8 cellular contexts compared by ENCODE assay signal in the genomic region with DNA sequence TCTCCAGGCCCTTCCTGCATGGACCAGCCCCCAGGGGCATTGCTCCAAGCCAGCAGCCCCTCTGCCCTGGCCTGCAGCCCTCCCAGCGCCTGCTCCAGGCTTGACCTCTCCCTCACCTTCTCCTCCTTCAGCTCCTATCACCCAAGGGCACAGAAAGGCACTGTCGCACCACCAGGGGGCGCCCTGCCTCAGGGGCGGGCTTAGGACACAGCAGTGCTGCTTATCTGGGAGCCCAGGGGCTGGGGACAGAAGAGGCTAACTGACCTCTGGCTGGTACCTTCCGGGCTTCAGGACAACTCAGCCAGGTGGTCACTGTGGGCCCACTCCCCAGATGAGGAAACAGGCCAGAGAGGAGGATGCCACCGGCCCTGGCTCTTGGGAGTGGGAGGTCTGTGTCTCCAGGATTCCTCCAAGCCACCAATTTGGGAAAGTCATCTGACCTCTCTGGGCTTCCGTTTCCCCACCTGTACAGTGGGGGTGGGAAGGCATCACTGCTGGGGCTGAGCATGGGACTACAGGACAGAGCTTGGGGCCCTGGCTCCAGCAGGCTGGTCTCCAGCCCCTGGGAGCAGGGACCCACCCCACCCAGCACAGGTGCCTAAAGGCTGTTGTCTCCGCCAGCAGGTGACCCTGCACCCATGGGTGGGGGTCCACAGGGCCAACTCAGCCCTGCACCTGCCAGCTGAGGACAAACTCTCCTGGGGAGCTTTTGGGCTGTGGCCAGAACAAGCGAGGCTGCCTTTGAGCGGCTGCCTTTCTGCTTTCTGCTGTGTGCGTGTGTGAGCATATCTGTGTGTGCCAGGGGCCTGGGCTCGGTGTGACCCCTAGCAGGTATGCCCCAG. TPM values are rescaled to one million over a fixed set of nuclear protein-coding genes. Genes with fewer than 3 reads are reported as not detected.
A peak's percentile ranks its signal among the peaks of the same experiment; 100 is the strongest.
DNase-seq lines count a peak whose midpoint lies in the region; ATAC-seq and TF ChIP-seq lines count a peak whose summit lies in the region.

No MANE protein-coding gene starts in this region.

- no peaks in the 10 kb centered on the region for H3K27me3 ChIP-seq in upper lobe of right lung

- no peaks in the 10 kb centered on the region for H3K9me3 ChIP-seq in upper lobe of right lung

- peaks cover 16% of the 10 kb centered on the region for H3K4me1 Mint-ChIP-seq in T-helper 1 cell treated with Interleukin-12 subunit alpha and Interleukin-12 subunit beta and Interleukin-4 antibody, amounts not matched to agents 30 μg/mL and 1 μg/mL, for 36 hours (ENCODE audit: low read depth)
- peaks cover 29% of the 10 kb centered on the region for H3K4me1 Mint-ChIP-seq in activated naive CD8-positive, alpha-beta T cell treated with anti-CD3 and anti-CD28 coated beads, Interleukin-2, amount 50 U/mL, for 24 hours

- DNase-seq in AG08396 (ENCODE audit: low spot score) (peak; percentile 85), NCI-H1436 treated with DMSO at 0.1 percent for 48 hours (lab: John Stamatoyannopoulos, UW) (peak; percentile 37), cardiac septum (ENCODE audit: low spot score) (peak; percentile 94), posterior vena cava (ENCODE audit: low spot score) (peak; percentile 95), upper lobe of right lung (peak; percentile 95)
- peak; percentile 95 for DNase-seq in activated naive CD8-positive, alpha-beta T cell treated with anti-CD3 and anti-CD28 coated beads, Interleukin-2, amount 50 U/mL, for 24 hours

- H3K36me3 Mint-ChIP-seq in T-helper 1 cell treated with Interleukin-12 subunit alpha and Interleukin-12 subunit beta and Interleukin-4 antibody, amounts not matched to agents 30 μg/mL and 1 μg/mL, for 36 hours (ENCODE audit: low read depth), result no peaks in the 10 kb centered on the region
- H3K36me3 Mint-ChIP-seq in activated naive CD8-positive, alpha-beta T cell treated with anti-CD3 and anti-CD28 coated beads, Interleukin-2, amount 50 U/mL, for 24 hours (ENCODE audit: low read depth), result no peaks in the 10 kb centered on the region

- peak overlapping the region; percentile 55 for H3K27ac Mint-ChIP-seq in T-helper 1 cell treated with Interleukin-12 subunit alpha and Interleukin-12 subunit beta and Interleukin-4 antibody, amounts not matched to agents 30 μg/mL and 1 μg/mL, for 36 hours
- no peak overlapping the region for H3K27ac Mint-ChIP-seq in activated naive CD8-positive, alpha-beta T cell treated with anti-CD3 and anti-CD28 coated beads, Interleukin-2, amount 50 U/mL, for 24 hours

- peak overlapping the region; percentile 87 for H3K27ac ChIP-seq in upper lobe of right lung

- peaks cover 54% of the 10 kb centered on the region for H3K4me1 ChIP-seq in upper lobe of right lung

- TF ChIP-seq CTCF in upper lobe of right lung (IDR thresholded peaks at IDR 0.05), result peak; percentile 98

- peak; percentile 38 for ATAC-seq in GM19467 (IDR thresholded peaks at IDR 0.05; ENCODE audit: unreplicated experiment)
- ATAC-seq in activated naive CD8-positive, alpha-beta T cell treated with anti-CD3 and anti-CD28 coated beads, Interleukin-2, amount 50 U/mL, for 24 hours, result peak; percentile 48
- peak; percentile 52 for ATAC-seq in upper lobe of right lung

- no peak overlapping the region for H3K4me3 ChIP-seq in upper lobe of right lung

- no peaks in the 10 kb centered on the region for H3K36me3 ChIP-seq in upper lobe of right lung

- peaks cover 15% of the 10 kb centered on the region for H3K27me3 Mint-ChIP-seq in T-helper 1 cell treated with Interleukin-12 subunit alpha and Interleukin-12 subunit beta and Interleukin-4 antibody, amounts not matched to agents 30 μg/mL and 1 μg/mL, for 36 hours (ENCODE audit: low read depth)
- peaks cover 3% of the 10 kb centered on the region for H3K27me3 Mint-ChIP-seq in activated naive CD8-positive, alpha-beta T cell treated with anti-CD3 and anti-CD28 coated beads, Interleukin-2, amount 50 U/mL, for 24 hours

- H3K9me3 Mint-ChIP-seq in T-helper 1 cell treated with Interleukin-12 subunit alpha and Interleukin-12 subunit beta and Interleukin-4 antibody, amounts not matched to agents 30 μg/mL and 1 μg/mL, for 36 hours, result no peaks in the 10 kb centered on the region
- H3K9me3 Mint-ChIP-seq in activated naive CD8-positive, alpha-beta T cell treated with anti-CD3 and anti-CD28 coated beads, Interleukin-2, amount 50 U/mL, for 24 hours, result no peaks in the 10 kb centered on the region

- peak overlapping the region; percentile 6 for H3K4me3 Mint-ChIP-seq in T-helper 1 cell treated with Interleukin-12 subunit alpha and Interleukin-12 subunit beta and Interleukin-4 antibody, amounts not matched to agents 30 μg/mL and 1 μg/mL, for 36 hours
- no peak overlapping the region for H3K4me3 Mint-ChIP-seq in activated naive CD8-positive, alpha-beta T cell treated with anti-CD3 and anti-CD28 coated beads, Interleukin-2, amount 50 U/mL, for 24 hours

- intact Hi-C loops in cardiac septum (cut with DNase I), result loop anchor here (5.0 kb wide), 5 partner anchors 77 to 382 kb away; partner anchors contain the start of genes CRIP2, JAG2 and NUDT14
- intact Hi-C loops in posterior vena cava (cut with DNase I), result loop anchor here (5.0 to 10.0 kb wide), 2 partner anchors 194 to 262 kb away; no protein-coding TSS in a partner anchor
- intact Hi-C loops in upper lobe of right lung (cut with DNase I), result loop anchor here (10.0 kb wide), 1 partner anchor 264 kb away; no protein-coding TSS in a partner anchor

RNA-seq across cellular contexts. Expression of gene GPR132, which starts 25.5 kb away (rescaled TPM):
- 0.73 TPM for total RNA-seq in cardiac septum
- 1 to 10 TPM; 1.8 to 3.1 TPM for total RNA-seq in posterior vena cava
- total RNA-seq in upper lobe of right lung, result 6.7 TPM

Comparison
In these comparisons a context has a peak if more than half of its experiments do, and no peak if none do; other contexts are left out.
1. DNase-seq: peak in every context shown above with its lines; median percentile 95 in activated naive CD8-positive, alpha-beta T cell treated with anti-CD3 and anti-CD28 coated beads, Interleukin-2, amount 50 U/mL, for 24 hours; 95 in posterior vena cava; 95 in upper lobe of right lung; 94 in cardiac septum; 85 in AG08396; 37 in NCI-H1436 treated with DMSO at 0.1 percent for 48 hours.